In the genomic region with DNA sequence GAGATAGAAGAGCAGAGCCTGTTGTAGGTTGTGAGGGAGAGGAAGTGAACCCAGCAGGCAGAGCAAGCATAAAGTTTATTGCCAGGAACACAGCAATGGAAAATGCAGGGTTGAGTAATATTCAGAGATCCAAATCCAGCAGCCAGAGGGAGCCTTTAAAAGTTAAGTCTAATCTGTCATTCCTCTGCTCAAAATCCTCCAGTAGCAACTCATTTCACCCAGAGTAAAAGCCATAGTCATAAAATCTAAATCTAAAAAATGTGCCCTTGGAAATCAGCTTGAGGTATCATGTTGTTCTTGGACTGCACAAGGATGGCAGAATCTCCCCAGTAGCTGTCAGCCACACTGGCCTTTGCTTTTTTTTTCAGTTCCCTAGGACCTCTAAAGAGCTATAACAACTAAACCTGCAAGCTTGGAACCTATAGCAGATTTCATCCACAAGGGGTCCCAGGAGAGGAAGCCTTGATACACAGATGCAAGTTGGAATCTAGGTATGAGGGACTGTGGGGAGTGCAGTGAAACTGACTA, we compare ENCODE assay signal across 8 cellular contexts.
DNase-seq lines count a peak whose midpoint lies in the region; ATAC-seq and TF ChIP-seq lines count a peak whose summit lies in the region.

No MANE protein-coding gene starts in this region.

- H3K27ac ChIP-seq in left ventricle myocardium inferior (replicated peaks) (no peak overlapping the region), smooth muscle cell (ENCODE audit: low read depth) (no peak overlapping the region)

- no peaks in the 10 kb centered on the region for H4K20me1 ChIP-seq in smooth muscle cell (ENCODE audit: low read depth)

- no peaks in the 10 kb centered on the region for H3K9me3 ChIP-seq in left ventricle myocardium inferior (replicated peaks)
- H3K9me3 ChIP-seq in smooth muscle cell (replicated peaks; ENCODE audit: low read depth), result no peaks in the 10 kb centered on the region

- POLR2A ChIA-PET in GM10248 (lab: Yijun Ruan, JAX), result no interaction called here

- H3F3A ChIP-seq in smooth muscle cell (ENCODE audit: low read depth), result no peaks in the 10 kb centered on the region

- peak; percentile 15 for DNase-seq in GM10248 (ENCODE audit: extremely low spot score)
- DNase-seq in SW480 (ENCODE audit: low spot score), result peak; percentile 69
- no peak for DNase-seq in left ventricle myocardium inferior
- DNase-seq in smooth muscle cell (lab: John Stamatoyannopoulos, UW; ENCODE audit: unreplicated experiment), result no peak
- no peak for DNase-seq in stimulated activated CD4-positive, alpha-beta T cell treated with anti-CD3 and anti-CD28 coated beads, Interleukin-2, amount 100 ng/mL, for 24 hours

- ATAC-seq in HG02588 (IDR thresholded peaks at IDR 0.05; ENCODE audit: unreplicated experiment) (peak; percentile 50), HG02763 (IDR thresholded peaks at IDR 0.05; ENCODE audit: unreplicated experiment) (no peak), HG03097 (IDR thresholded peaks at IDR 0.05; ENCODE audit: low FRiP score, unreplicated experiment) (no peak)

- H3K4me2 ChIP-seq in smooth muscle cell, result no peak overlapping the region

- H3K4me3 ChIP-seq in left ventricle myocardium inferior (no peak overlapping the region), smooth muscle cell (no peak overlapping the region)

- intact Hi-C loops in left ventricle myocardium inferior (cut with micrococcal nuclease), result no loop called here

- no peak overlapping the region for H3K9ac ChIP-seq in smooth muscle cell (ENCODE audit: low read depth)

- H3K4me1 ChIP-seq in left ventricle myocardium inferior, result peaks cover 5% of the 10 kb centered on the region
- peaks cover 7% of the 10 kb centered on the region for H3K4me1 ChIP-seq in smooth muscle cell (ENCODE audit: low read depth)

- no peaks in the 10 kb centered on the region for H3K36me3 ChIP-seq in left ventricle myocardium inferior
- H3K36me3 ChIP-seq in smooth muscle cell (ENCODE audit: low read depth), result no peaks in the 10 kb centered on the region

- H3K27me3 ChIP-seq in left ventricle myocardium inferior (ENCODE audit: low read depth), result no peaks in the 10 kb centered on the region
- H3K27me3 ChIP-seq in smooth muscle cell (ENCODE audit: low read depth), result no peaks in the 10 kb centered on the region

- no peaks in the 10 kb centered on the region for H3K79me2 ChIP-seq in smooth muscle cell (ENCODE audit: low read depth)

- CTCF ChIA-PET in GM10248 (lab: Yijun Ruan, JAX), result interaction anchor here (1.1 to 1.4 kb wide), 2 partner anchors 14 to 869 kb away, joined by 3 read pairs; no protein-coding TSS in a partner anchor

- H2AFZ ChIP-seq in smooth muscle cell (ENCODE audit: low read depth), result no peak overlapping the region

- TF ChIP-seq CTCF in GM10248 (IDR thresholded peaks at IDR 0.05; ENCODE audit: control extremely low read depth, extremely low read depth, low read depth, missing control alignments) (peak; percentile 34), left ventricle myocardium inferior (IDR thresholded peaks at IDR 0.05; ENCODE audit: borderline replicate concordance) (peak; percentile 69), smooth muscle cell (IDR thresholded peaks at IDR 0.05; ENCODE audit: borderline replicate concordance, insufficient read depth, poor library complexity, severe bottlenecking) (peak; percentile 72)

Comparison
In these comparisons a context has a peak if more than half of its experiments do, and no peak if none do; other contexts are left out.
1. DNase-seq: peak in GM10248 (single experiment) and SW480 (single experiment); none in left ventricle myocardium inferior (single experiment), smooth muscle cell (single experiment) and stimulated activated CD4-positive, alpha-beta T cell treated with anti-CD3 and anti-CD28 coated beads, Interleukin-2, amount 100 ng/mL, for 24 hours (0 of 2).
2. Peak in every context shown above with its lines, with median percentiles within 50 percentile points of each other: CTCF ChIP-seq.